In genomic region chr17:61828694-61829093, GRCh38 we compare ENCODE assay signal across 9 cellular contexts.
"Had no signal": no experiment of that assay in that cellular context is flagged by ENCODE, and none has a peak within 500 bp of the region (broad histone marks: within the 10 kb centered on the region; RNA-seq: fewer than 3 reads in every experiment).

No MANE protein-coding gene starts in this region.

- H3K4me2 ChIP-seq: KMS-11 had no signal

- H3K9ac ChIP-seq: KMS-11 had no signal

- ATAC-seq: HepG2, K562 had no signal

- H3K4me3 Mint-ChIP-seq: IgD-negative memory B cell had no signal

- H3K36me3 Mint-ChIP-seq: IgD-negative memory B cell had no signal

- FAIRE-seq: HepG2, HTR-8/SVneo, K562 had no signal

- H3K27ac ChIP-seq: HL-60, KMS-11 had no signal

- H3K4me3 ChIP-seq: K562 had no signal

- H3K27me3 Mint-ChIP-seq: IgD-negative memory B cell had no signal

- DNase-seq: IMR-90, KBM-7, KG1 had no signal
